8 cellular contexts compared by ENCODE assay signal in genomic region chr20:36493013-36493800, GRCh38. TPM values are rescaled to one million over a fixed set of nuclear protein-coding genes. Genes with fewer than 3 reads are reported as not detected.
DNase-seq lines count a peak whose midpoint lies in the region; ATAC-seq and TF ChIP-seq lines count a peak whose summit lies in the region.

No MANE protein-coding gene starts in this region.

- CTCF ChIA-PET in SK-N-SH (lab: Yijun Ruan, JAX): interaction anchor here (0.7 to 1.3 kb wide), 3 partner anchors 54 to 291 kb away, joined by 3 read pairs; no protein-coding TSS in a partner anchor

- H3K9ac ChIP-seq in SK-N-SH: no peak overlapping the region

- TF ChIP-seq EP300 in SK-N-SH (IDR thresholded peaks at IDR 0.05; ENCODE audit: borderline replicate concordance in 1 of 2, low read depth in 1 of 2, low read length in 1 of 2): no peak

- no peak overlapping the region for H3K4me3 ChIP-seq in SK-N-SH (ENCODE audit: low read depth in 2 of 2, low read length in 1 of 2)
- peak overlapping the region in 1 of 4 donors; percentile 22 for H3K4me3 ChIP-seq in gastrocnemius medialis

- peak; percentile 64 to 69 for TF ChIP-seq POLR2A in gastrocnemius medialis (IDR thresholded peaks at IDR 0.05)

- 0 out of 2 replicates have a peak overlapping the region, but pooled peaks have one; percentile 10 for H3K4me2 ChIP-seq in SK-N-SH

- no peaks in the 10 kb centered on the region for H3K9me2 ChIP-seq in SK-N-SH

- H3K4me1 ChIP-seq in SK-N-SH (ENCODE audit: control insufficient read depth in 1 of 2, insufficient read depth in 2 of 2, low read depth in 1 of 2, low read length in 1 of 2): peaks cover 7 to 26% of the 10 kb centered on the region in 2 experiments; a peak in 3 of 4 replicates
- H3K4me1 ChIP-seq in foreskin keratinocyte: peaks cover 17% of the 10 kb centered on the region
- H3K4me1 ChIP-seq in gastrocnemius medialis: peaks cover 52 to 68% of the 10 kb centered on the region in 2 donors

- peaks cover 97% of the 10 kb centered on the region for H4K20me1 ChIP-seq in SK-N-SH (ENCODE audit: insufficient read depth)

- peak; percentile 33 for DNase-seq in NCI-H345 (lab: John Stamatoyannopoulos, UW)
- DNase-seq in NCI-H345 treated with DMSO at 0.1 percent for 48 hours (lab: John Stamatoyannopoulos, UW; ENCODE audit: unreplicated experiment): no peak
- peak; percentile 54 for DNase-seq in SK-N-SH
- DNase-seq in foreskin keratinocyte: no peak
- peak in 1 of 2 donors; percentile 41 for DNase-seq in gastrocnemius medialis
- DNase-seq in NCI-H1436 treated with DMSO at 0.1 percent for 48 hours (lab: John Stamatoyannopoulos, UW): no peak

- TF ChIP-seq CTCF in SK-N-SH (IDR thresholded peaks at IDR 0.05) (peak; percentile 36; the same call in 1 of the 2 replicates), foreskin keratinocyte (conservative IDR thresholded peaks at IDR 0.05) (peak; percentile 42), gastrocnemius medialis (IDR thresholded peaks at IDR 0.05 in 4 of 5, conservative IDR thresholded peaks at IDR 0.05 in 1 of 5) (peak; percentile 13 to 64 (median 58))

- H3K36me3 ChIP-seq in SK-N-SH (replicated peaks in 1 of 2; ENCODE audit: control insufficient read depth in 1 of 2, insufficient read depth in 2 of 2, low read length in 1 of 2): peaks cover 18 to 22% of the 10 kb centered on the region in 2 experiments
- H3K36me3 ChIP-seq in gastrocnemius medialis: peaks cover 0 to 21% of the 10 kb centered on the region in 2 donors

- no peaks in the 10 kb centered on the region for H3K27me3 ChIP-seq in SK-N-SH (ENCODE audit: insufficient read depth)
- no peaks in the 10 kb centered on the region for H3K27me3 ChIP-seq in foreskin keratinocyte
- no peaks in the 10 kb centered on the region for H3K27me3 ChIP-seq in gastrocnemius medialis

- no peak overlapping the region for H2AFZ ChIP-seq in SK-N-SH (ENCODE audit: low read depth)

- intact Hi-C loops in gastrocnemius medialis (cut with DNase I; ENCODE audit: low total_unique reads): loop anchor here (5.0 kb wide), 1 partner anchor 36 kb away; no protein-coding TSS in a partner anchor

- H3K79me2 ChIP-seq in SK-N-SH (ENCODE audit: insufficient read depth): peaks cover 100% of the 10 kb centered on the region

- no peaks in the 10 kb centered on the region for H3K9me3 ChIP-seq in SK-N-SH
- H3K9me3 ChIP-seq in gastrocnemius medialis: no peaks in the 10 kb centered on the region

- no peaks in the 10 kb centered on the region for H3F3A ChIP-seq in SK-N-SH (replicated peaks; ENCODE audit: insufficient read depth)

- H3K27ac ChIP-seq in SK-N-SH (ENCODE audit: low read depth in 2 of 2, low read length in 1 of 2): peak overlapping the region in 1 of 2 experiments; percentile 2; a peak in 1 of 4 replicates
- H3K27ac ChIP-seq in foreskin keratinocyte: no peak overlapping the region
- peak overlapping the region; percentile 89 to 96 (median 92) for H3K27ac ChIP-seq in gastrocnemius medialis

- 88% methylated on average over 5 of the region's 11 CpGs for WGBS in SK-N-SH (ENCODE audit: low lambda C conversion rate)

- in situ Hi-C loops in gastrocnemius medialis (cut with MboI; ENCODE audit: low sequenced_read_pairs in 4 of 4): no loop called here

- ATAC-seq in foreskin keratinocyte: no peak
- peak; percentile 31 to 33 for ATAC-seq in gastrocnemius medialis
- no peak for ATAC-seq in GM21825 (IDR thresholded peaks at IDR 0.05; ENCODE audit: unreplicated experiment)
- no peak for ATAC-seq in GM19397 (IDR thresholded peaks at IDR 0.05; ENCODE audit: unreplicated experiment)

- POLR2A ChIA-PET in SK-N-SH (lab: Yijun Ruan, JAX): no interaction called here

- TF ChIP-seq RAD21 in SK-N-SH (IDR thresholded peaks at IDR 0.05; ENCODE audit: low read length): peak; percentile 62

TF ChIP-seq in SK-N-SH, 30 proteins besides CTCF, POLR2A, EP300 and RAD21:
- TF ChIP-seq REST (IDR thresholded peaks at IDR 0.05; ENCODE audit: low read depth, low read length): no peak
- peak; percentile 36; the same call in 1 of the 2 replicates for TF ChIP-seq SMC3 (IDR thresholded peaks at IDR 0.05; ENCODE audit: low read depth, low read length)

RNA-seq across cellular contexts. Expression of gene MYL9, which starts 48.1 kb away (rescaled TPM):
- not detected in 2 replicates for polyA plus RNA-seq in SK-N-SH (2012; rRNA removed)
- polyA plus RNA-seq in SK-N-SH (2012; cell fraction: cytosol; rRNA removed): not detected in 2 replicates
- not detected in 2 replicates for polyA plus RNA-seq in SK-N-SH (2012; cell fraction: nucleus; rRNA removed)
- 5.3 and 7.7 TPM in 2 replicates for total RNA-seq in foreskin keratinocyte
- 11.2 and 14.6 TPM in 2 replicates for polyA plus RNA-seq in foreskin keratinocyte
- 10 to 100 TPM in 3 of 4 donors, 1 to 10 TPM in 1; 7.3 to 59.4 (median 20.8) TPM for total RNA-seq in gastrocnemius medialis

Comparison
In these comparisons a context has a peak if more than half of its experiments do, and no peak if none do; other contexts are left out.
1. DNase-seq: peak in NCI-H345 (single experiment) and SK-N-SH (single experiment); none in NCI-H345 treated with DMSO at 0.1 percent for 48 hours (single experiment), foreskin keratinocyte (0 of 2) and NCI-H1436 treated with DMSO at 0.1 percent for 48 hours (single experiment).
2. ATAC-seq: peak in gastrocnemius medialis (2 of 2); none in foreskin keratinocyte (single experiment), GM21825 (single experiment) and GM19397 (single experiment).
3. Peak in every context shown above with its lines, with median percentiles within 50 percentile points of each other: CTCF ChIP-seq.